17 cellular contexts compared by ENCODE assay signal in genomic region chr1:37169241-37169640, GRCh38.
DNase-seq lines count a peak whose midpoint lies in the region; ATAC-seq and TF ChIP-seq lines count a peak whose summit lies in the region.
"Had no signal": no experiment of that assay in that cellular context is flagged by ENCODE, and none has a peak within 500 bp of the region (broad histone marks: within the 10 kb centered on the region; RNA-seq: fewer than 3 reads in every experiment).

No MANE protein-coding gene starts in this region.

- H3K4me1 ChIP-seq in esophagus muscularis mucosa, result no peaks in the 10 kb centered on the region
- H3K4me1 ChIP-seq: BLaER1 treated with 17β-estradiol and CSF1 and Interleukin-3, amounts not matched to agents 10 nM and 100 nM had no signal

- no peak for TF ChIP-seq POLR2A in esophagus muscularis mucosa (IDR thresholded peaks at IDR 0.05; ENCODE audit: low read depth)

- TF ChIP-seq CTCF in esophagus muscularis mucosa (IDR thresholded peaks at IDR 0.05), result no peak

- 64% methylated on average over 2 of the region's 2 CpGs for WGBS in esophagus muscularis mucosa

- no peak overlapping the region for H3K4me3 ChIP-seq in esophagus muscularis mucosa
- H3K4me3 ChIP-seq: BLaER1 treated with 17β-estradiol and CSF1 and Interleukin-3, amounts not matched to agents 10 nM and 100 nM; GM23338 had no signal

- intact Hi-C loops in esophagus muscularis mucosa (cut with DNase I), result no loop called here

- no peaks in the 10 kb centered on the region for H3K36me3 ChIP-seq in esophagus muscularis mucosa
- H3K36me3 ChIP-seq: BLaER1 treated with 17β-estradiol and CSF1 and Interleukin-3, amounts not matched to agents 10 nM and 100 nM had no signal

- H3K9me3 ChIP-seq in esophagus muscularis mucosa, result peaks cover 0 to 14% (median 8%) of the 10 kb centered on the region in 4 donors

- no peak for ATAC-seq in HG03469 (IDR thresholded peaks at IDR 0.05; ENCODE audit: unreplicated experiment)
- ATAC-seq in HG03565 (IDR thresholded peaks at IDR 0.05; ENCODE audit: unreplicated experiment), result no peak
- ATAC-seq: CD8-positive, alpha-beta T cell; GM23338; HCT116 had no signal

- H3K27me3 ChIP-seq in esophagus muscularis mucosa, result peaks cover 0 to 16% (median under 1%) of the 10 kb centered on the region in 4 donors
- H3K27me3 ChIP-seq: BLaER1 treated with 17β-estradiol and CSF1 and Interleukin-3, amounts not matched to agents 10 nM and 100 nM had no signal

- H3K27ac ChIP-seq in caudate nucleus (ENCODE audit: low read depth, low read length) (peak overlapping the region; percentile 36), esophagus muscularis mucosa (replicated peaks in 1 of 4) (no peak overlapping the region), substantia nigra (ENCODE audit: low read depth, low read length, poor library complexity, severe bottlenecking) (peak overlapping the region; percentile 27)
- H3K27ac ChIP-seq: BLaER1 treated with 17β-estradiol and CSF1 and Interleukin-3, amounts not matched to agents 10 nM and 100 nM had no signal

- TF ChIP-seq EP300 in esophagus muscularis mucosa (IDR thresholded peaks at IDR 0.05), result no peak

- no peak for DNase-seq in caudate nucleus (lab: John Stamatoyannopoulos, UW)
- peak; percentile 12 for DNase-seq in esophagus muscularis mucosa (ENCODE audit: extremely low spot score)
- DNase-seq in medulla oblongata (ENCODE audit: extremely low spot score), result peak; percentile 37
- no peak for DNase-seq in substantia nigra (lab: John Stamatoyannopoulos, UW)
- DNase-seq in NCI-H82 treated with DMSO at 0.1 percent for 48 hours (lab: John Stamatoyannopoulos, UW; ENCODE audit: unreplicated experiment), result no peak
- no peak for DNase-seq in UCSD-AML1 (lab: John Stamatoyannopoulos, UW; ENCODE audit: unreplicated experiment)
- DNase-seq: Calu3; CD8-positive, alpha-beta T cell; DMS79 treated with DMSO at 0.1 percent for 48 hours; GF-D8; H7; HFFc6 had no signal

Comparison
In these comparisons a context has a peak if more than half of its experiments do, and no peak if none do; other contexts are left out.
1. DNase-seq: peak in esophagus muscularis mucosa (single experiment) and medulla oblongata (single experiment); none in caudate nucleus (0 of 61), substantia nigra (0 of 49), NCI-H82 treated with DMSO at 0.1 percent for 48 hours (single experiment) and UCSD-AML1 (single experiment).
2. H3K27ac ChIP-seq: peak in caudate nucleus (single experiment) and substantia nigra (single experiment); none in esophagus muscularis mucosa (0 of 4).